ENCODE assay signal across 20 cellular contexts in the genomic region with DNA sequence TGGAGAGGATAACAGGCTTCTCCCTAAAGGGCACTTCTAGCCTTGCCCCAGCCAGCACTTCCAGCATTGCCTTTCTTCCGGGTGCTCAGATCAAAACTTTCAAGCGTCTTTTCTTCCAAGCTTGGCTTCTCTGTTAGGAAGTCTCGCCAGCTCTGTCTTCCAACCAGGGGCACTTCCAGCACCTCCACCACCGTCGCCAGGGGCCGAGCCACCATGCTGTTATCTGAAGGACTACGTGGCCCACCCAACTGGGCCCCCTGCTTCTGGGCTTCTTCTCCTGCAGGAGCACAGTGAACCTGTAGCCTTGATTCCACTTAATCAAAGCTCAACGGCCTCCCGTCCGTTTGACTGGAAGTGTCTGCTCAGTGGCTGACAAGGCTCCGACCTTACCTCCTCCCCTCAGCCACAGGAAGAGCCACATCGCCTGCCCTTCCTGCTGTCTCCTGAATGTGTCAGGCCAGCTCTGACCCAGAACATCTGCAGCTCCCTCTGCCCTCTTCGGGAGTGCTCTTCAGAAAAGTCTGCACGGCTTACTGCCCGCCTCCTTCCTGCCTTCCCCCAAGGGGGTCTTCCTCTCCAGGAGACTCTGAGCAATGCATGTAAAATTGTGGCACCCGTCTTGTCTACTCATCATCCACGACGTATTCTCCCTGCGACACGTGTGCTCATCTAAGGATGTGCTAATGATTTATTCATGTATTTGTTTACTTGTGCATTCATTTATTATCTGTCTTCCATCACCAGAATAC.
"Had no signal": no experiment of that assay in that cellular context is flagged by ENCODE, and none has a peak within 500 bp of the region (broad histone marks: within the 10 kb centered on the region; RNA-seq: fewer than 3 reads in every experiment).

No MANE protein-coding gene starts in this region.

- H3K27ac ChIP-seq: colonic mucosa, parathyroid adenoma, prostate gland, right atrium auricular region, stomach, thyroid gland had no signal

- DNase-seq: colonic mucosa; dermis blood vessel endothelial cell; effector memory CD8-positive, alpha-beta T cell; hypothalamus; immature natural killer cell; islet precursor cell; kidney glomerular epithelial cell; mucosa of descending colon; naive B cell; stimulated activated CD4-positive, alpha-beta T cell treated with anti-CD3 and anti-CD28 coated beads, Interleukin-2, amount 100 ng/mL, for 24 hours; stimulated activated CD4-positive, alpha-beta T cell treated with anti-CD3 and anti-CD28 coated beads, Interleukin-4, amount 100 ng/mL, for 24 hours; stimulated activated naive CD4-positive, alpha-beta T cell treated with Interleukin-2 at 50 U/mL for 16 hours; stomach; thyroid gland; trophoblast cell had no signal

- H3K4me2 ChIP-seq: smooth muscle cell had no signal

- H3K9me3 ChIP-seq: colonic mucosa, mucosa of descending colon, prostate gland, right atrium auricular region, stomach, thyroid gland had no signal

- H3K4me3 ChIP-seq: colonic mucosa, lung, mucosa of descending colon, prostate gland, right atrium auricular region, smooth muscle cell, stomach, thyroid gland had no signal

- H3K36me3 ChIP-seq: colonic mucosa, prostate gland, right atrium auricular region, stomach, thyroid gland had no signal

- H3K79me2 ChIP-seq: parathyroid adenoma had no signal

- H3K27me3 ChIP-seq: colonic mucosa, right atrium auricular region, thyroid gland had no signal

- H3K9ac ChIP-seq: parathyroid adenoma had no signal

- H3K4me1 ChIP-seq: colonic mucosa, parathyroid adenoma, prostate gland, right atrium auricular region, stomach, thyroid gland had no signal
